In the genomic region with DNA sequence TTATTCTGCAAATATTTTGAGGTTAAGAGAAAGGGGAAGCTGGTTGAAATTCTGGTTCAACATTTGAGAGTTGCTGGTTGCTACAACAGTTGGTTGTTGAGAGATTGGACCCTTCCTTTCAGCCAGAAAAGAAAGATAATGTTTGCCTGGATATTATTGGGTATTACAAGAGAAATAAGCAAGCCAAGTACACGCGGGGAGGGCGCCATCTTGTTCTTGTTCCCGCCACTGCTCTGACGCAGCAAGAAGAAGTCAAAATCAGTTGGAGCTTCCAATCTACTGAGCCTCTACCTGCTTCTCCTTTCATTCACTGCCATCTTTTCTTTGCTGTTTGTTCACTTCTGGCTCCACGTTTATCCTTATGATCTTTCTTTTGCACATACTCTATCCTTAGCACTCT, we compare ENCODE assay signal across 9 cellular contexts. TPM values are rescaled to one million over a fixed set of nuclear protein-coding genes. Genes with fewer than 3 reads are reported as not detected.
"Had no signal": no experiment of that assay in that cellular context is flagged by ENCODE, and none has a peak within 500 bp of the region (broad histone marks: within the 10 kb centered on the region; RNA-seq: fewer than 3 reads in every experiment).

No MANE protein-coding gene starts in this region.

- H3K9ac ChIP-seq: GM23248 had no signal

- H2AFZ ChIP-seq: GM23248 had no signal

- FAIRE-seq: H1, H54, HTR-8/SVneo had no signal

- DNase-seq: GM23248, H9, HCEC 1CT, IMR-90, KBM-7 had no signal

- H3K4me3 ChIP-seq: GM23248 had no signal

- H3K27ac ChIP-seq: GM23248 had no signal

RNA-seq across cellular contexts. Expression of gene BSPH1, which starts 18.4 kb away (rescaled TPM):
- total RNA-seq: GM23248, H1, H9, HT-29, IMR-90 had no signal
- polyA plus RNA-seq: GM23248, H1, IMR-90 had no signal

RNA-seq across cellular contexts. Expression of gene ELSPBP1, which starts 20.9 kb away (rescaled TPM):
- total RNA-seq: GM23248, H1, H9, HT-29, IMR-90 had no signal
- polyA plus RNA-seq: GM23248, H1, IMR-90 had no signal
